ENCODE assay signal across 8 cellular contexts in the genomic region with DNA sequence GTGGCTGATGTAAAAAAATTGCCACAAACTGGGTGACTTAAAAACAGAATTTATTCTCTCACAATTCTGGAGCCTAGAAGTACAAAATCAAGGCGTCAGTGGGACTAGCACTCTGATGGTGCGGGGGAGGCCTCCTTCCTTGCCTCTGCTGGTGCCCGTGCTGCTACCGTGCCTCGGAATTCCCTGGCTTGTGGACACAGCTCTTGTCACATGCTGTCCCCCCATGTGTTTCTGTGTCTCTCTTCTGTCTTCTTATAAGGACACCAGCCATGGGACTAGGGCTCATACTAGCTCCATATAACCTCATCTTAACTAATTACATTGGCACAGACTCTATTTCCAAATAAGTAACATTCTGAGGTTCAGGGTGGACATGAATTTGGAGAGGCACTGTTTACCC.
"Had no signal": no experiment of that assay in that cellular context is flagged by ENCODE, and none has a peak within 500 bp of the region (broad histone marks: within the 10 kb centered on the region; RNA-seq: fewer than 3 reads in every experiment).

No MANE protein-coding gene starts in this region.

- H3K27ac Mint-ChIP-seq: GM23338, H9, HFFc6 had no signal

- H3K27ac ChIP-seq: GM23248 had no signal

- H3K9me3 ChIP-seq: HAP-1 had no signal

- H3K4me2 ChIP-seq: GM23338 had no signal

- DNase-seq: GM23248, GOT3, H7, H9, HCEC 1CT, HFFc6 had no signal

- H3K4me3 Mint-ChIP-seq: GM23338, H9, HFFc6 had no signal

- H3K9me3 Mint-ChIP-seq: GM23338, H9 had no signal

- H3K9ac ChIP-seq: GM23248 had no signal

- H3K4me3 ChIP-seq: GM23248, GM23338, HAP-1 had no signal

- H2AFZ ChIP-seq: GM23248, GM23338 had no signal

- H3K36me3 ChIP-seq: HAP-1 had no signal
